In the genomic region with DNA sequence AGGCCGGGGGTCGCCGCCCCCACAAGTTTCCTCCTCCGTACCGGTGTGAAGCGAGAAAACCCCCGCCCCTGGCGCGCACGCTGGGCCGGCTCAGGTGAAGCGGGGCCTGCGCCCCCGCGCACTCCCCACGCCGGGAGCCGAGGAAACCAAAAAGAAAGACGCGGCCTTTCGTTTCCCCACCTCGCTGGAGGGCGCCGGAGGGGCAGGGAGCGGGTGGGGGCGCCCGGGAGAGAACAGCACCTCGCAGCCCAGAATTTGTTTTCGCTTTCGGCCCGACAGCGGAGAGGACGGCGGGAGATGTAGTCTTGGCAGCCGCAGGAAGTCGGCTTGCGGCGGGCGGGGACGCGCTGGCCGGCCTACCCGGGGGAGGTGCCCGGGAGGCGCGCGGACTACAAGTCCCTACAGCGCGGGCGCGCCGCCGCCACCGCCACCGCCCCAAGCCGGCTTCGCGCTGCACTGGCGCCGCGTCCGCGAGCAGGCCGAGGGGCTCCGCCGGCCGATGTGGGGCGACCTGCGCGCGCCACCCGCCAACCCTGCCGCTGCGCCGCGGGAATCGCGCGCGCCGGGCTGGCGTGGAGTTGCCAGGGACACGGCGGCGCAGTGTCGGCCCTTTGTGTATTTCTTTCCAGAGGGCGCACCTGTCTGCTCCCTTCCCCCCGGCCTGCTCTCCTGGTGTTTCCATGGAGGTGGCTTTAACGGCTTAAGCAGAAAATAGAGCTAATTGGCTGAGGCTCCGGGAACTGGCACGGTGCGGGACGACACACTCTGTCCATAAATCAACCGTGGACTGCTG, we compare ENCODE assay signal across 8 cellular contexts. TPM values are rescaled to one million over a fixed set of nuclear protein-coding genes. Genes with fewer than 3 reads are reported as not detected.
DNase-seq lines count a peak whose midpoint lies in the region; ATAC-seq and TF ChIP-seq lines count a peak whose summit lies in the region.

A gene with protein sequence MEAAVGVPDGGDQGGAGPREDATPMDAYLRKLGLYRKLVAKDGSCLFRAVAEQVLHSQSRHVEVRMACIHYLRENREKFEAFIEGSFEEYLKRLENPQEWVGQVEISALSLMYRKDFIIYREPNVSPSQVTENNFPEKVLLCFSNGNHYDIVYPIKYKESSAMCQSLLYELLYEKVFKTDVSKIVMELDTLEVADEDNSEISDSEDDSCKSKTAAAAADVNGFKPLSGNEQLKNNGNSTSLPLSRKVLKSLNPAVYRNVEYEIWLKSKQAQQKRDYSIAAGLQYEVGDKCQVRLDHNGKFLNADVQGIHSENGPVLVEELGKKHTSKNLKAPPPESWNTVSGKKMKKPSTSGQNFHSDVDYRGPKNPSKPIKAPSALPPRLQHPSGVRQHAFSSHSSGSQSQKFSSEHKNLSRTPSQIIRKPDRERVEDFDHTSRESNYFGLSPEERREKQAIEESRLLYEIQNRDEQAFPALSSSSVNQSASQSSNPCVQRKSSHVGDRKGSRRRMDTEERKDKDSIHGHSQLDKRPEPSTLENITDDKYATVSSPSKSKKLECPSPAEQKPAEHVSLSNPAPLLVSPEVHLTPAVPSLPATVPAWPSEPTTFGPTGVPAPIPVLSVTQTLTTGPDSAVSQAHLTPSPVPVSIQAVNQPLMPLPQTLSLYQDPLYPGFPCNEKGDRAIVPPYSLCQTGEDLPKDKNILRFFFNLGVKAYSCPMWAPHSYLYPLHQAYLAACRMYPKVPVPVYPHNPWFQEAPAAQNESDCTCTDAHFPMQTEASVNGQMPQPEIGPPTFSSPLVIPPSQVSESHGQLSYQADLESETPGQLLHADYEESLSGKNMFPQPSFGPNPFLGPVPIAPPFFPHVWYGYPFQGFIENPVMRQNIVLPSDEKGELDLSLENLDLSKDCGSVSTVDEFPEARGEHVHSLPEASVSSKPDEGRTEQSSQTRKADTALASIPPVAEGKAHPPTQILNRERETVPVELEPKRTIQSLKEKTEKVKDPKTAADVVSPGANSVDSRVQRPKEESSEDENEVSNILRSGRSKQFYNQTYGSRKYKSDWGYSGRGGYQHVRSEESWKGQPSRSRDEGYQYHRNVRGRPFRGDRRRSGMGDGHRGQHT (minus strand): TSS at position 292 of the 793 bp plus-strand sequence. CDS start 616 bp downstream, outside the sequence.

- in situ Hi-C loops in ACHN (cut with HindIII; ENCODE audit: low pct_ligation_motif_present, low pct_unique_long_range_greater_than_20kb, low sequenced_read_pairs): no loop called here

- no peak; the same call in 1 of the 2 replicates for TF ChIP-seq CTCF in VCaP (conservative IDR thresholded peaks at IDR 0.05)
- TF ChIP-seq CTCF in breast epithelium (IDR thresholded peaks at IDR 0.05): peak in 2 of 3 donors; percentile 9 to 18

- H3K9ac ChIP-seq in iPS-20b (ENCODE audit: low read depth, low read length): peak within 1 kb of the TSS; percentile 85

- intact Hi-C loops in breast epithelium (cut with DNase I; ENCODE audit: low total_unique reads): no loop called here

- H3K27ac ChIP-seq in VCaP: peak within 1 kb of the TSS; percentile 86
- peak within 1 kb of the TSS; percentile 96 to 98 for H3K27ac ChIP-seq in breast epithelium
- peak within 1 kb of the TSS; percentile 37 for H3K27ac ChIP-seq in iPS-20b (ENCODE audit: low read length)
- peak within 1 kb of the TSS; percentile 78 to 99 (median 97) for H3K27ac ChIP-seq in skin epidermis

- H3K27me3 ChIP-seq in breast epithelium (no peaks in the 10 kb centered on the region), iPS-20b (ENCODE audit: insufficient read depth, low read length) (no peaks in the 10 kb centered on the region)

- peak; percentile 39 for TF ChIP-seq POLR2A in breast epithelium (IDR thresholded peaks at IDR 0.05)

- peak; percentile 82 for ATAC-seq in GM18868 (IDR thresholded peaks at IDR 0.05; ENCODE audit: unreplicated experiment)
- ATAC-seq in HG03108 (IDR thresholded peaks at IDR 0.05; ENCODE audit: unreplicated experiment): peak; percentile 84

- H3K4me3 ChIP-seq in breast epithelium: peak within 1 kb of the TSS; percentile 66 to 88 (median 82)
- peak within 1 kb of the TSS; percentile 95 for H3K4me3 ChIP-seq in iPS-20b (ENCODE audit: low read length)
- H3K4me3 ChIP-seq in skin epidermis: peak within 1 kb of the TSS; percentile 62 to 97 (median 79)

- H3K4me1 ChIP-seq in breast epithelium (peaks cover 0 to 11% of the 10 kb centered on the region in 2 donors), iPS-20b (ENCODE audit: insufficient read depth, low read length) (peaks cover 24% of the 10 kb centered on the region)

- H3K36me3 ChIP-seq in breast epithelium (no peaks in the 10 kb centered on the region), iPS-20b (ENCODE audit: insufficient read depth, low read depth, low read length) (no peaks in the 10 kb centered on the region)

- no peaks in the 10 kb centered on the region for H3K9me3 ChIP-seq in breast epithelium
- H3K9me3 ChIP-seq in iPS-20b (ENCODE audit: insufficient read depth, low read depth, low read length): no peaks in the 10 kb centered on the region

- DNase-seq in ACHN: peak; percentile 92
- peak; percentile 76 for DNase-seq in NCI-H2196 (lab: John Stamatoyannopoulos, UW; ENCODE audit: unreplicated experiment)
- DNase-seq in breast epithelium (ENCODE audit: low spot score in 2 of 2): peak; percentile 91 to 95

RNA-seq across cellular contexts. Expression of the gene that starts here (rescaled TPM):
- 10 to 100 TPM; 22.9 to 55.8 (median 35.7) TPM for total RNA-seq in breast epithelium

Comparison
In these comparisons a context has a peak if more than half of its experiments do, and no peak if none do; other contexts are left out.
1. Peak in every context shown above with its lines: DNase-seq, ATAC-seq, H3K4me3 ChIP-seq and H3K27ac ChIP-seq.
2. H3K27ac ChIP-seq: peak in every context shown above with its lines; median percentile 97 in breast epithelium; 97 in skin epidermis; 86 in VCaP; 37 in iPS-20b.